In genomic region chr22:48612077-48612995, GRCh38 we compare ENCODE assay signal across 38 cellular contexts.
"Had no signal": no experiment of that assay in that cellular context is flagged by ENCODE, and none has a peak within 500 bp of the region (broad histone marks: within the 10 kb centered on the region; RNA-seq: fewer than 3 reads in every experiment).

No MANE protein-coding gene starts in this region.

- DNase-seq: activated effector memory CD4-positive, alpha-beta T cell treated with anti-CD3 and anti-CD28 coated beads, Interleukin-2, amount 50 U/mL, for 16 hours; activated effector memory CD4-positive, alpha-beta T cell treated with Interleukin-2 at 50 U/mL for 16 hours; activated gamma-delta T cell; activated gamma-delta T cell treated with Interleukin-2 at 50 U/mL for 16 hours; activated naive CD4-positive, alpha-beta T cell; activated naive CD4-positive, alpha-beta T cell treated with anti-CD3 and anti-CD28 coated beads for 36 hours; activated naive CD4-positive, alpha-beta T cell treated with anti-CD3 and anti-CD28 coated beads, Interleukin-2, amount 10 ng/mL, durations not matched to agents 7 days and 5 days; activated naive CD4-positive, alpha-beta T cell treated with anti-CD3 and anti-CD28 coated beads, Interleukin-2, amount 50 U/mL, for 16 hours; activated naive CD4-positive, alpha-beta T cell treated with Interleukin-2 at 50 U/mL for 16 hours; activated naive CD8-positive, alpha-beta T cell treated with anti-CD3 and anti-CD28 coated beads for 36 hours; activated naive CD8-positive, alpha-beta T cell treated with anti-CD3 and anti-CD28 coated beads, Interleukin-2, amount 10 ng/mL, durations not matched to agents 7 days and 5 days; activated naive CD8-positive, alpha-beta T cell treated with anti-CD3 and anti-CD28 coated beads, Interleukin-2, amount 50 U/mL, for 24 hours; activated T-cell treated with anti-CD3 and anti-CD28 coated beads, Interleukin-2, amount 50 U/mL, for 1 hour; activated T-cell treated with anti-CD3 and anti-CD28 coated beads, Interleukin-2, amount 50 U/mL, for 24 hours; activated T-cell treated with anti-CD3 and anti-CD28 coated beads, Interleukin-2, amount 50 U/mL, for 4 hours; activated T-cell treated with anti-CD3 and anti-CD28 coated beads, Interleukin-2, amount 50 U/mL, for 48 hours; activated T-cell treated with anti-CD3 and anti-CD28 coated beads, Interleukin-2, amount 50 U/mL, for 72 hours; adrenal gland; amniotic stem cell; anterior cingulate cortex; aorta; body of pancreas; brain microvascular endothelial cell; central memory CD4-positive, alpha-beta T cell; cerebellar nuclear complex had no signal

- FAIRE-seq: astrocyte, bronchial epithelial cell had no signal

- ATAC-seq: activated naive CD4-positive, alpha-beta T cell treated with anti-CD3 and anti-CD28 coated beads, Interleukin-2, amount 50 U/mL, for 72 hours; activated naive CD8-positive, alpha-beta T cell treated with anti-CD3 and anti-CD28 coated beads, Interleukin-2, amount 50 U/mL, for 24 hours; activated T-cell treated with anti-CD3 and anti-CD28 coated beads, Interleukin-2, amount 50 U/mL, for 4 hours; activated T-cell treated with anti-CD3 and anti-CD28 coated beads, Interleukin-2, amount 50 U/mL, for 72 hours; activated T-helper 17 cell treated with anti-CD3 and anti-CD28 coated beads, Interleukin-2, amount 50 U/mL, for 72 hours; body of pancreas had no signal

- H3K4me1 ChIP-seq: adrenal gland, ascending aorta, body of pancreas, breast epithelium had no signal

- H3K4me3 ChIP-seq: adrenal gland, ascending aorta, body of pancreas, breast epithelium, cardiac muscle cell had no signal

- H3K36me3 ChIP-seq: adrenal gland, ascending aorta, brain microvascular endothelial cell, breast epithelium, cardiac muscle cell had no signal

- H3K9me3 ChIP-seq: adrenal gland, ascending aorta, body of pancreas had no signal

- H3K27me3 Mint-ChIP-seq: activated naive CD4-positive, alpha-beta T cell treated with anti-CD3 and anti-CD28 coated beads, Interleukin-2, amount 10 ng/mL, durations not matched to agents 7 days and 5 days; activated naive CD4-positive, alpha-beta T cell treated with anti-CD3 and anti-CD28 coated beads, Interleukin-2, amount 50 U/mL, for 24 hours; activated naive CD8-positive, alpha-beta T cell; activated naive CD8-positive, alpha-beta T cell treated with anti-CD3 and anti-CD28 coated beads for 36 hours; activated naive CD8-positive, alpha-beta T cell treated with anti-CD3 and anti-CD28 coated beads, Interleukin-2, amount 10 ng/mL, durations not matched to agents 7 days and 5 days; activated naive CD8-positive, alpha-beta T cell treated with anti-CD3 and anti-CD28 coated beads, Interleukin-2, amount 50 U/mL, for 24 hours; activated T-cell treated with anti-CD3 and anti-CD28 coated beads, Interleukin-2, amount 50 U/mL, for 24 hours; activated T-helper 17 cell treated with anti-CD3 and anti-CD28 coated beads, Interleukin-2, amount 50 U/mL, for 72 hours; brain; central memory CD8-positive, alpha-beta T cell had no signal

- H3K4me3 Mint-ChIP-seq: activated naive CD4-positive, alpha-beta T cell treated with anti-CD3 and anti-CD28 coated beads for 36 hours; activated naive CD4-positive, alpha-beta T cell treated with anti-CD3 and anti-CD28 coated beads, Interleukin-2, amount 10 ng/mL, durations not matched to agents 7 days and 5 days; activated naive CD4-positive, alpha-beta T cell treated with anti-CD3 and anti-CD28 coated beads, Interleukin-2, amount 50 U/mL, for 24 hours; activated naive CD8-positive, alpha-beta T cell; activated naive CD8-positive, alpha-beta T cell treated with anti-CD3 and anti-CD28 coated beads for 36 hours; activated naive CD8-positive, alpha-beta T cell treated with anti-CD3 and anti-CD28 coated beads, Interleukin-2, amount 10 ng/mL, durations not matched to agents 7 days and 5 days; activated naive CD8-positive, alpha-beta T cell treated with anti-CD3 and anti-CD28 coated beads, Interleukin-2, amount 50 U/mL, for 24 hours; activated T-cell treated with anti-CD3 and anti-CD28 coated beads, Interleukin-2, amount 50 U/mL, for 24 hours; activated T-cell treated with anti-CD3 and anti-CD28 coated beads, Interleukin-2, amount 50 U/mL, for 4 hours; activated T-cell treated with anti-CD3 and anti-CD28 coated beads, Interleukin-2, amount 50 U/mL, for 72 hours; activated T-helper 1 cell treated with anti-CD3 and anti-CD28 coated beads, Interleukin-12 subunit alpha, Interleukin-12 subunit beta, Interleukin-2, Interleukin-4 antibody, amounts not matched to agents 30 ng/mL and 10 ng/mL and 1 ng/mL, durations not matched to agents 14 hours and 24 hours and 36 hours; activated T-helper 17 cell treated with anti-CD3 and anti-CD28 coated beads, Interleukin-2, amount 50 U/mL, for 72 hours; brain; central memory CD8-positive, alpha-beta T cell had no signal

- H3K4me1 Mint-ChIP-seq: activated naive CD4-positive, alpha-beta T cell treated with anti-CD3 and anti-CD28 coated beads, Interleukin-2, amount 10 ng/mL, durations not matched to agents 7 days and 5 days; activated naive CD4-positive, alpha-beta T cell treated with anti-CD3 and anti-CD28 coated beads, Interleukin-2, amount 50 U/mL, for 24 hours; activated naive CD8-positive, alpha-beta T cell treated with anti-CD3 and anti-CD28 coated beads for 36 hours; activated naive CD8-positive, alpha-beta T cell treated with anti-CD3 and anti-CD28 coated beads, Interleukin-2, amount 10 ng/mL, durations not matched to agents 7 days and 5 days; activated naive CD8-positive, alpha-beta T cell treated with anti-CD3 and anti-CD28 coated beads, Interleukin-2, amount 50 U/mL, for 24 hours; activated T-helper 17 cell treated with anti-CD3 and anti-CD28 coated beads, Interleukin-2, amount 50 U/mL, for 72 hours; brain; central memory CD8-positive, alpha-beta T cell had no signal

- H3K27me3 ChIP-seq: adrenal gland, ascending aorta, body of pancreas, brain microvascular endothelial cell, breast epithelium, cardiac muscle cell had no signal

- H3K9me3 Mint-ChIP-seq: activated naive CD4-positive, alpha-beta T cell treated with anti-CD3 and anti-CD28 coated beads for 36 hours; activated naive CD4-positive, alpha-beta T cell treated with anti-CD3 and anti-CD28 coated beads, Interleukin-2, amount 50 U/mL, for 24 hours; activated naive CD8-positive, alpha-beta T cell treated with anti-CD3 and anti-CD28 coated beads, Interleukin-2, amount 50 U/mL, for 24 hours; activated T-cell treated with anti-CD3 and anti-CD28 coated beads, Interleukin-2, amount 50 U/mL, for 24 hours; activated T-helper 1 cell treated with anti-CD3 and anti-CD28 coated beads, Interleukin-12 subunit alpha, Interleukin-12 subunit beta, Interleukin-2, Interleukin-4 antibody, amounts not matched to agents 30 ng/mL and 10 ng/mL and 1 ng/mL, durations not matched to agents 14 hours and 24 hours and 36 hours; activated T-helper 17 cell treated with anti-CD3 and anti-CD28 coated beads, Interleukin-2, amount 50 U/mL, for 72 hours; activated T-helper 2 cell treated with anti-CD3 and anti-CD28 coated beads, Interferon-gamma antibody, Interleukin-2, Interleukin-4, amounts not matched to agents 10 μg/mL and 5 μg/mL and 100 μg/mL, durations not matched to agents 14 hours and 24 hours and 36 hours; central memory CD8-positive, alpha-beta T cell had no signal

- H3K27ac ChIP-seq: adrenal gland, ascending aorta, body of pancreas, brain microvascular endothelial cell, breast epithelium, cardiac muscle cell had no signal

- H3K27ac Mint-ChIP-seq: activated naive CD4-positive, alpha-beta T cell treated with anti-CD3 and anti-CD28 coated beads for 36 hours; activated naive CD4-positive, alpha-beta T cell treated with anti-CD3 and anti-CD28 coated beads, Interleukin-2, amount 10 ng/mL, durations not matched to agents 7 days and 5 days; activated naive CD4-positive, alpha-beta T cell treated with anti-CD3 and anti-CD28 coated beads, Interleukin-2, amount 50 U/mL, for 24 hours; activated naive CD8-positive, alpha-beta T cell; activated naive CD8-positive, alpha-beta T cell treated with anti-CD3 and anti-CD28 coated beads for 36 hours; activated naive CD8-positive, alpha-beta T cell treated with anti-CD3 and anti-CD28 coated beads, Interleukin-2, amount 10 ng/mL, durations not matched to agents 7 days and 5 days; activated naive CD8-positive, alpha-beta T cell treated with anti-CD3 and anti-CD28 coated beads, Interleukin-2, amount 50 U/mL, for 24 hours; activated T-cell treated with anti-CD3 and anti-CD28 coated beads, Interleukin-2, amount 50 U/mL, for 24 hours; activated T-cell treated with anti-CD3 and anti-CD28 coated beads, Interleukin-2, amount 50 U/mL, for 72 hours; activated T-helper 1 cell treated with anti-CD3 and anti-CD28 coated beads, Interleukin-12 subunit alpha, Interleukin-12 subunit beta, Interleukin-2, Interleukin-4 antibody, amounts not matched to agents 30 ng/mL and 10 ng/mL and 1 ng/mL, durations not matched to agents 14 hours and 24 hours and 36 hours; activated T-helper 17 cell treated with anti-CD3 and anti-CD28 coated beads, Interleukin-2, amount 50 U/mL, for 72 hours; activated T-helper 2 cell treated with anti-CD3 and anti-CD28 coated beads, Interferon-gamma antibody, Interleukin-2, Interleukin-4, amounts not matched to agents 10 μg/mL and 5 μg/mL and 100 μg/mL, durations not matched to agents 14 hours and 24 hours and 36 hours had no signal

- H3K36me3 Mint-ChIP-seq: activated naive CD4-positive, alpha-beta T cell treated with anti-CD3 and anti-CD28 coated beads, Interleukin-2, amount 10 ng/mL, durations not matched to agents 7 days and 5 days; activated naive CD4-positive, alpha-beta T cell treated with anti-CD3 and anti-CD28 coated beads, Interleukin-2, amount 50 U/mL, for 24 hours; activated naive CD8-positive, alpha-beta T cell treated with anti-CD3 and anti-CD28 coated beads for 36 hours; activated naive CD8-positive, alpha-beta T cell treated with anti-CD3 and anti-CD28 coated beads, Interleukin-2, amount 10 ng/mL, durations not matched to agents 7 days and 5 days had no signal
